In the genomic region with DNA sequence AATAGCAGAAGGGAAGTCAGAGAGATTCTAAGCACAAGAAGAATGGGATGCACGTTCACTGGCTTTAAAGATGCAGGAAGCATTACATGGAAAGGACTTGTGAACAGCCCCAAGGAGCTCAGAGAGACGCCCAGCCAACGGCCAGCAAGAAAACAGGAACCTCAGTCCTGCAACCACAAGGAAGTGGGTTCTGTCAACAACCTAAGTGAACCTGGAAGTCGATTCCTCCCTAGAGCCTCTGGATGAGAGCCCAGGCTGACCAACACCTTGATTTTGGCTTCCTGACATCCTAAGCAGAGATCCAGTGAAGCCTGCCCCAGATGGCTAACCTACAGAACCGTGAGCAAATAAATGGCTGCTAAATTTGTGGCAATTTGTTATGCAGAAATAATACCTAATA, we compare ENCODE assay signal across 16 cellular contexts. TPM values are rescaled to one million over a fixed set of nuclear protein-coding genes. Genes with fewer than 3 reads are reported as not detected.
DNase-seq lines count a peak whose midpoint lies in the region; ATAC-seq and TF ChIP-seq lines count a peak whose summit lies in the region.
"Had no signal": no experiment of that assay in that cellular context is flagged by ENCODE, and none has a peak within 500 bp of the region (broad histone marks: within the 10 kb centered on the region; RNA-seq: fewer than 3 reads in every experiment).

No MANE protein-coding gene starts in this region.

- WGBS in smooth muscle cell (ENCODE audit: low lambda C conversion rate), result 68% methylated on average over 5 of the region's 5 CpGs

- peak overlapping the region; percentile 69 for H3K27ac ChIP-seq in smooth muscle cell (ENCODE audit: low read depth)

- no peak for TF ChIP-seq CTCF in smooth muscle cell (IDR thresholded peaks at IDR 0.05; ENCODE audit: borderline replicate concordance, insufficient read depth, poor library complexity, severe bottlenecking)

- H3K4me1 Mint-ChIP-seq in T-helper 17 cell, result peaks cover 4% of the 10 kb centered on the region

- H3K9ac ChIP-seq in smooth muscle cell (ENCODE audit: low read depth), result no peak overlapping the region

- H3K36me3 Mint-ChIP-seq in T-helper 17 cell (ENCODE audit: low read depth), result no peaks in the 10 kb centered on the region

- peaks cover 4% of the 10 kb centered on the region for H3F3A ChIP-seq in smooth muscle cell (ENCODE audit: low read depth)

- DNase-seq in CD1c-positive myeloid dendritic cell (ENCODE audit: extremely low spot score), result peak; percentile 49
- peak; percentile 37 for DNase-seq in KG1 (lab: John Stamatoyannopoulos, UW)
- peak; percentile 81 for DNase-seq in SKM-1 treated with dmso at 0.1 percent for 144 hours (lab: John Stamatoyannopoulos, UW; ENCODE audit: unreplicated experiment)
- no peak for DNase-seq in smooth muscle cell (lab: John Stamatoyannopoulos, UW; ENCODE audit: unreplicated experiment)
- DNase-seq in T-helper 17 cell, result no peak
- DNase-seq in GM19238 (ENCODE audit: insufficient read length, low spot score), result no peak
- DNase-seq: H7, IMR-90, NCI-H1092 treated with DMSO at 0.1 percent for 48 hours, NCI-H187 treated with DMSO at 0.1 percent for 48 hours, NCI-H2171, NCI-H774 had no signal

- H3K36me3 ChIP-seq in smooth muscle cell (ENCODE audit: low read depth), result no peaks in the 10 kb centered on the region
- H3K36me3 ChIP-seq: BE2C had no signal

- H4K20me1 ChIP-seq in smooth muscle cell (ENCODE audit: low read depth), result no peaks in the 10 kb centered on the region

- H3K27me3 Mint-ChIP-seq in T-helper 17 cell, result peaks cover 28% of the 10 kb centered on the region

- no peak overlapping the region for H3K4me3 ChIP-seq in smooth muscle cell

- no peaks in the 10 kb centered on the region for H3K79me2 ChIP-seq in smooth muscle cell (ENCODE audit: low read depth)

- H3K4me3 Mint-ChIP-seq in T-helper 17 cell, result no peak overlapping the region

- H3K4me1 ChIP-seq in smooth muscle cell (ENCODE audit: low read depth), result peaks cover 12% of the 10 kb centered on the region

- no peak overlapping the region for H2AFZ ChIP-seq in smooth muscle cell (ENCODE audit: low read depth)

- no peak overlapping the region for H3K27ac Mint-ChIP-seq in T-helper 17 cell

- H3K9me3 ChIP-seq in smooth muscle cell (replicated peaks; ENCODE audit: low read depth) (no peaks in the 10 kb centered on the region), T-helper 17 cell (ENCODE audit: control insufficient read depth, low read length, poor library complexity, severe bottlenecking) (no peaks in the 10 kb centered on the region)
- H3K9me3 ChIP-seq: BE2C had no signal

- H3K4me2 ChIP-seq in smooth muscle cell, result peak overlapping the region; percentile 45

- H3K27me3 ChIP-seq in smooth muscle cell (ENCODE audit: low read depth), result no peaks in the 10 kb centered on the region
- H3K27me3 ChIP-seq: BE2C had no signal

- ATAC-seq in T-helper 17 cell (no peak), HG03432 (IDR thresholded peaks at IDR 0.05; ENCODE audit: unreplicated experiment) (no peak)

RNA-seq across cellular contexts. Expression of gene GPR142, which starts 24.5 kb away (rescaled TPM):
- total RNA-seq in smooth muscle cell (not detected in 2 replicates), T-helper 17 cell (not detected)
- polyA plus RNA-seq in smooth muscle cell, result not detected in 2 replicates
- total RNA-seq: H7, IMR-90, NCI-H460, RPMI7951 had no signal
- polyA plus RNA-seq: IMR-90 had no signal

RNA-seq across cellular contexts. Expression of gene BTBD17, which starts 30.1 kb away (rescaled TPM):
- total RNA-seq in smooth muscle cell (not detected in 2 replicates), T-helper 17 cell (not detected)
- not detected in 2 replicates for polyA plus RNA-seq in smooth muscle cell
- total RNA-seq: IMR-90, NCI-H460, RPMI7951 had no signal
- polyA plus RNA-seq: IMR-90 had no signal

RNA-seq across cellular contexts. Expression of gene GPRC5C, which starts 40.1 kb away (rescaled TPM):
- total RNA-seq in smooth muscle cell (57.0 and 64.5 TPM in 2 replicates), T-helper 17 cell (under 1 TPM in 1 of 2 donors, not detected in 1; 0.18 TPM)
- polyA plus RNA-seq in smooth muscle cell, result 96.9 and 103 TPM in 2 replicates
- total RNA-seq: IMR-90 had no signal
- polyA plus RNA-seq: IMR-90 had no signal

Comparison
In these comparisons a context has a peak if more than half of its experiments do, and no peak if none do; other contexts are left out.
1. DNase-seq: peak in CD1c-positive myeloid dendritic cell (single experiment), KG1 (single experiment) and SKM-1 treated with dmso at 0.1 percent for 144 hours (single experiment); none in smooth muscle cell (single experiment), T-helper 17 cell (0 of 3) and GM19238 (single experiment).
2. RNA of gene GPRC5C, which starts 40.1 kb away (total RNA-seq): 57.0 to 64.5 TPM in smooth muscle cell; 0.18 TPM in T-helper 17 cell; every median in the first group is over 10 times any median in the second.